In the genomic region with DNA sequence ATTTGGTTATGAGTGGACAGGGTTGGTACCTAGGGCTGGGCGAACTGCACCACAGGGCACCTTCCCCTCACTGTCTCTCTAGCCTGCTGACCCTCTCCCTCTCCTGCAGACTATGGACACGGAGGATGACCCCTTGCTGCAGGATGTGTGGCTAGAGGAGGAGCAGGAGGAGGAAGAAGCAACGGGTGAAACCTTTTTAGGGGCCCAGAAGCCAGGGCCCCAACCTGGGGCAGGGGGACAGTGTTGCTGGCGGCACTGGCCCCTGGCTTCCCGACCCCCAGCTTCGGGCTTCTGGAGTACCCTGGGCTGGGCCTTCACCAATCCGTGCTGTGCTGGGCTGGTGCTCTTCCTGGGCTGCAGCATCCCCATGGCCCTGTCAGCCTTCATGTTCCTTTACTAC, we compare ENCODE assay signal across 20 cellular contexts. TPM values are rescaled to one million over a fixed set of nuclear protein-coding genes. Genes with fewer than 3 reads are reported as not detected.
"Had no signal": no experiment of that assay in that cellular context is flagged by ENCODE, and none has a peak within 500 bp of the region (broad histone marks: within the 10 kb centered on the region; RNA-seq: fewer than 3 reads in every experiment).

No MANE protein-coding gene starts in this region.

- DNase-seq: activated CD4-positive, alpha-beta memory T cell treated with anti-CD3 and anti-CD28 coated beads, Interleukin-2, amount 10 ng/mL, durations not matched to agents 7 days and 5 days; activated CD4-positive, alpha-beta T cell treated with anti-CD3 and anti-CD28 coated beads, Interleukin-2, amount 10 ng/mL, durations not matched to agents 24 days and 14 days; activated gamma-delta T cell treated with Interleukin-2 at 50 U/mL for 16 hours; body of pancreas; foreskin melanocyte; hippocampal formation; mesenchymal stem cell; mucosa of descending colon; stimulated activated CD4-positive, alpha-beta T cell treated with anti-CD3 and anti-CD28 coated beads, Interleukin-12 subunit alpha, Interleukin-12 subunit beta, amount 100 ng/mL, for 4 hours; stomach; transverse colon had no signal

- H3K36me3 ChIP-seq: prostate gland, stomach, suprapubic skin, transverse colon had no signal

- FAIRE-seq: colon, urothelium cell line had no signal

- H3K27ac Mint-ChIP-seq: activated CD4-positive, alpha-beta memory T cell treated with anti-CD3 and anti-CD28 coated beads, Interleukin-2, amount 10 ng/mL, durations not matched to agents 7 days and 5 days; activated CD4-positive, alpha-beta T cell treated with anti-CD3 and anti-CD28 coated beads, Interleukin-2, amount 10 ng/mL, durations not matched to agents 24 days and 14 days; activated naive CD4-positive, alpha-beta T cell treated with anti-CD3 and anti-CD28 coated beads, Interleukin-2, amount 50 U/mL, for 24 hours; activated T-helper 1 cell treated with anti-CD3 and anti-CD28 coated beads, Interleukin-12 subunit alpha, Interleukin-12 subunit beta, Interleukin-2, Interleukin-4 antibody, amounts not matched to agents 30 ng/mL and 10 ng/mL and 1 ng/mL, durations not matched to agents 14 hours and 24 hours and 36 hours had no signal

- H3K4me3 Mint-ChIP-seq: activated CD4-positive, alpha-beta memory T cell treated with anti-CD3 and anti-CD28 coated beads, Interleukin-2, amount 10 ng/mL, durations not matched to agents 7 days and 5 days; activated CD4-positive, alpha-beta T cell treated with anti-CD3 and anti-CD28 coated beads, Interleukin-2, amount 10 ng/mL, durations not matched to agents 24 days and 14 days; activated naive CD4-positive, alpha-beta T cell treated with anti-CD3 and anti-CD28 coated beads, Interleukin-2, amount 50 U/mL, for 24 hours; activated T-helper 1 cell treated with anti-CD3 and anti-CD28 coated beads, Interleukin-12 subunit alpha, Interleukin-12 subunit beta, Interleukin-2, Interleukin-4 antibody, amounts not matched to agents 30 ng/mL and 10 ng/mL and 1 ng/mL, durations not matched to agents 14 hours and 24 hours and 36 hours; neural crest cell had no signal

- H3K27ac ChIP-seq: body of pancreas, prostate gland, stomach, suprapubic skin, transverse colon had no signal

- ATAC-seq: body of pancreas, mucosa of descending colon had no signal

- H3K4me1 ChIP-seq: body of pancreas, prostate gland, suprapubic skin, transverse colon had no signal

- H3K4me1 Mint-ChIP-seq: activated CD4-positive, alpha-beta memory T cell treated with anti-CD3 and anti-CD28 coated beads, Interleukin-2, amount 10 ng/mL, durations not matched to agents 7 days and 5 days; activated CD4-positive, alpha-beta T cell treated with anti-CD3 and anti-CD28 coated beads, Interleukin-2, amount 10 ng/mL, durations not matched to agents 24 days and 14 days; activated naive CD4-positive, alpha-beta T cell treated with anti-CD3 and anti-CD28 coated beads, Interleukin-2, amount 50 U/mL, for 24 hours had no signal

- H3K9me3 ChIP-seq: prostate gland had no signal

- H3K4me3 ChIP-seq: body of pancreas, mucosa of descending colon, prostate gland, stomach, suprapubic skin, transverse colon had no signal

- H3K27me3 ChIP-seq: body of pancreas had no signal

RNA-seq across cellular contexts. Expression of gene DISP3, which starts 21.9 kb away (rescaled TPM):
- total RNA-seq: lower leg skin, suprapubic skin had no signal
- polyA plus RNA-seq: esophagus had no signal
